ENCODE assay signal across 18 cellular contexts in genomic region chr21:17391811-17392340, GRCh38.
DNase-seq lines count a peak whose midpoint lies in the region; ATAC-seq and TF ChIP-seq lines count a peak whose summit lies in the region.
"Had no signal": no experiment of that assay in that cellular context is flagged by ENCODE, and none has a peak within 500 bp of the region (broad histone marks: within the 10 kb centered on the region; RNA-seq: fewer than 3 reads in every experiment).

No MANE protein-coding gene starts in this region.

- H3K9me3 ChIP-seq in right atrium auricular region = no peaks in the 10 kb centered on the region

- H3K4me3 ChIP-seq in epithelial cell of esophagus (ENCODE audit: low read length) (no peak overlapping the region), right atrium auricular region (no peak overlapping the region)
- H3K4me3 ChIP-seq: K562 had no signal

- TF ChIP-seq CTCF in epithelial cell of esophagus (IDR thresholded peaks at IDR 0.05; ENCODE audit: insufficient read depth, low read depth, low read length, missing control alignments) (no peak), right atrium auricular region (IDR thresholded peaks at IDR 0.05) (no peak)

- no peaks in the 10 kb centered on the region for H3K36me3 ChIP-seq in right atrium auricular region

- H3K27ac ChIP-seq in right atrium auricular region = no peak overlapping the region

- H3K27me3 ChIP-seq in right atrium auricular region = no peaks in the 10 kb centered on the region

- DNase-seq in NCI-H2029 (lab: John Stamatoyannopoulos, UW) (peak; percentile 34), NCI-H2029 treated with DMSO at 0.1 percent for 48 hours (lab: John Stamatoyannopoulos, UW) (no peak), NCI-H69 (lab: John Stamatoyannopoulos, UW) (peak; percentile 93), epithelial cell of esophagus (ENCODE audit: low read depth) (peak; percentile 55), iPS-NIHi7 (ENCODE audit: extremely low spot score) (no peak), amygdala (lab: John Stamatoyannopoulos, UW) (no peak), right atrium auricular region (ENCODE audit: low spot score) (no peak)
- DNase-seq: C1 segment of cervical spinal cord, DND-41, GDM1, NCI-H1092, NCI-H187, NCI-H526, SHP77 treated with DMSO at 0.1 percent for 48 hours, T-helper 17 cell had no signal

- no peaks in the 10 kb centered on the region for H3K4me1 ChIP-seq in right atrium auricular region

- ATAC-seq in HG02678 (IDR thresholded peaks at IDR 0.05; ENCODE audit: unreplicated experiment) = no peak
- ATAC-seq: HCT116, K562, T-helper 17 cell had no signal

Comparison
In these comparisons a context has a peak if more than half of its experiments do, and no peak if none do; other contexts are left out.
1. DNase-seq: peak in NCI-H2029 (single experiment), NCI-H69 (single experiment) and epithelial cell of esophagus (single experiment); none in NCI-H2029 treated with DMSO at 0.1 percent for 48 hours (single experiment), iPS-NIHi7 (single experiment), amygdala (0 of 56) and right atrium auricular region (single experiment).